In genomic region chr7:6589829-6590644, GRCh38 we compare ENCODE assay signal across 1 cellular context.
TF ChIP-seq lines count a peak whose summit lies in the region.

INTS15 (plus strand) TSS chr7:6590021; CDS start chr7:6590284, 263 bp downstream.

TF ChIP-seq in HepG2, 621 proteins besides CTCF, POLR2A, EP300 and RAD21 (continued from another document and continues in another):
- TF ChIP-seq ZNF503 (CRISPR knock-in tag; IDR thresholded peaks at IDR 0.05) (no peak), DNMT1 (CRISPR knock-in tag; IDR thresholded peaks at IDR 0.05) (no peak), ZNF432 (CRISPR knock-in tag; IDR thresholded peaks at IDR 0.05; ENCODE audit: borderline replicate concordance) (no peak), ZMAT3 (CRISPR knock-in tag; conservative IDR thresholded peaks at IDR 0.05) (peak; percentile 4; the same call in 1 of the 2 replicates), KLF9 (CRISPR knock-in tag; IDR thresholded peaks at IDR 0.05; ENCODE audit: low read depth) (no peak), ZKSCAN8 (CRISPR knock-in tag; IDR thresholded peaks at IDR 0.05; ENCODE audit: borderline replicate concordance) (no peak), IRF2 (CRISPR knock-in tag; IDR thresholded peaks at IDR 0.05) (no peak), ATF1 (CRISPR knock-in tag; IDR thresholded peaks at IDR 0.05) (no peak), NFRKB (IDR thresholded peaks at IDR 0.05) (no peak), ZNF20 (CRISPR knock-in tag; IDR thresholded peaks at IDR 0.05) (no peak), TERF1 (CRISPR knock-in tag; IDR thresholded peaks at IDR 0.05) (no peak), ERF (CRISPR knock-in tag; IDR thresholded peaks at IDR 0.05) (peak; percentile 23; the same call in 1 of the 2 replicates), ZNF34 (CRISPR knock-in tag; IDR thresholded peaks at IDR 0.05; ENCODE audit: borderline replicate concordance) (no peak), ATAD3A (CRISPR knock-in tag; IDR thresholded peaks at IDR 0.05) (no peak; the same call in 1 of the 2 replicates), SKI (IDR thresholded peaks at IDR 0.05; ENCODE audit: partially characterized antibody) (peak; percentile 55), SOX6 (IDR thresholded peaks at IDR 0.05) (no peak), SOX6 (CRISPR knock-in tag; IDR thresholded peaks at IDR 0.05) (no peak; the same call in 1 of the 2 replicates), BRD4 (CRISPR knock-in tag; IDR thresholded peaks at IDR 0.05) (no peak), HNF1A (IDR thresholded peaks at IDR 0.05; ENCODE audit: low read depth) (no peak), HNF1A (CRISPR knock-in tag; IDR thresholded peaks at IDR 0.05; ENCODE audit: borderline replicate concordance) (no peak), ZMYM4 (CRISPR knock-in tag; IDR thresholded peaks at IDR 0.05) (0 out of 2 replicates have a peak, but pooled peaks have one; percentile 37), ZNF441 (CRISPR knock-in tag; IDR thresholded peaks at IDR 0.05; ENCODE audit: borderline replicate concordance) (no peak), ZNF746 (CRISPR knock-in tag; IDR thresholded peaks at IDR 0.05) (no peak), DDIT3 (CRISPR knock-in tag; IDR thresholded peaks at IDR 0.05) (no peak), GATA4 (IDR thresholded peaks at IDR 0.05; ENCODE audit: borderline replicate concordance, low read depth) (no peak), CC2D1A (CRISPR knock-in tag; IDR thresholded peaks at IDR 0.05) (no peak), PITX1 (CRISPR knock-in tag; IDR thresholded peaks at IDR 0.05) (no peak; the same call in 1 of the 2 replicates), HNRNPUL1 (IDR thresholded peaks at IDR 0.05; ENCODE audit: low read depth, low read length) (no peak), MTERF4 (CRISPR knock-in tag; IDR thresholded peaks at IDR 0.05) (no peak), ZNF580 (CRISPR knock-in tag; IDR thresholded peaks at IDR 0.05; ENCODE audit: borderline replicate concordance, low read depth) (peak; percentile 66; the same call in 1 of the 2 replicates), ZNF407 (CRISPR knock-in tag; IDR thresholded peaks at IDR 0.05; ENCODE audit: not compliant biosample characterization) (no peak), ZFP36L1 (CRISPR knock-in tag; IDR thresholded peaks at IDR 0.05) (no peak), KDM5A (IDR thresholded peaks at IDR 0.05; ENCODE audit: borderline replicate concordance, low read length) (peak; percentile 65; the same call in 1 of the 2 replicates), MTF2 (CRISPR knock-in tag; IDR thresholded peaks at IDR 0.05; ENCODE audit: borderline replicate concordance) (no peak), HOXD1 (CRISPR knock-in tag; IDR thresholded peaks at IDR 0.05) (0 out of 2 replicates have a peak, but pooled peaks have one; percentile 28), CENPT (CRISPR knock-in tag; IDR thresholded peaks at IDR 0.05; ENCODE audit: low read depth) (0 out of 2 replicates have a peak, but pooled peaks have one; percentile 51), ZNF839 (CRISPR knock-in tag; IDR thresholded peaks at IDR 0.05; ENCODE audit: borderline replicate concordance) (no peak), ZBTB38 (CRISPR knock-in tag; IDR thresholded peaks at IDR 0.05) (no peak; the same call in 1 of the 2 replicates), FOXA3 (CRISPR knock-in tag; IDR thresholded peaks at IDR 0.05) (no peak), NFE2L1 (CRISPR knock-in tag; IDR thresholded peaks at IDR 0.05; ENCODE audit: borderline replicate concordance) (no peak), ZHX1 (CRISPR knock-in tag; IDR thresholded peaks at IDR 0.05; ENCODE audit: low read depth) (no peak), FOXK2 (IDR thresholded peaks at IDR 0.05) (no peak), NONO (IDR thresholded peaks at IDR 0.05) (no peak), NONO (CRISPR knock-in tag; conservative IDR thresholded peaks at IDR 0.05) (no peak; the same call in 1 of the 2 replicates), ZNF230 (CRISPR knock-in tag; IDR thresholded peaks at IDR 0.05) (0 out of 2 replicates have a peak, but pooled peaks have one; percentile 19), ZNF678 (CRISPR knock-in tag; IDR thresholded peaks at IDR 0.05) (0 out of 2 replicates have a peak, but pooled peaks have one; percentile 49), ZNF598 (CRISPR knock-in tag; IDR thresholded peaks at IDR 0.05; ENCODE audit: borderline replicate concordance) (no peak)
